Comparison of ENCODE assay signal across 2 cellular contexts in genomic region chr14:68813318-68813838, GRCh38.
TF ChIP-seq lines count a peak whose summit lies in the region.

No MANE protein-coding gene starts in this region.

TF ChIP-seq in H1, 55 proteins besides CTCF, POLR2A, EP300 and RAD21:
- no peak for TF ChIP-seq SAP30 (IDR thresholded peaks at IDR 0.05; ENCODE audit: insufficient read depth, insufficient replicate concordance, low read length)
- TF ChIP-seq ATF3 (IDR thresholded peaks at IDR 0.05; ENCODE audit: insufficient read depth, low read depth, low read length), result no peak
- no peak for TF ChIP-seq KDM1A (IDR thresholded peaks at IDR 0.05; ENCODE audit: borderline replicate concordance, low read length)
- no peak for TF ChIP-seq SP4 (IDR thresholded peaks at IDR 0.05; ENCODE audit: low read length)
- no peak for TF ChIP-seq CTBP2 (IDR thresholded peaks at IDR 0.05; ENCODE audit: borderline replicate concordance, insufficient read depth, insufficient read length, low read length)
- no peak for TF ChIP-seq SP1 (IDR thresholded peaks at IDR 0.05; ENCODE audit: low read depth, low read length)
- TF ChIP-seq ATF2 (IDR thresholded peaks at IDR 0.05; ENCODE audit: low read length), result no peak
- TF ChIP-seq HDAC6 (IDR thresholded peaks at IDR 0.05; ENCODE audit: low read depth, low read length), result no peak
- no peak for TF ChIP-seq BACH1 (IDR thresholded peaks at IDR 0.05; ENCODE audit: low read length)
- TF ChIP-seq EGR1 (IDR thresholded peaks at IDR 0.05; ENCODE audit: borderline replicate concordance, low read depth, low read length), result no peak
- no peak for TF ChIP-seq JUND (IDR thresholded peaks at IDR 0.05; ENCODE audit: low read length)
- TF ChIP-seq TAF7 (optimal IDR thresholded peaks at IDR 0.05; ENCODE audit: borderline replicate concordance, low read depth, low read length), result no peak
- TF ChIP-seq CBX8 (IDR thresholded peaks at IDR 0.05; ENCODE audit: borderline replicate concordance, low read depth, low read length), result no peak
- TF ChIP-seq POU5F1 (IDR thresholded peaks at IDR 0.05; ENCODE audit: low read depth, low read length), result no peak
- no peak for TF ChIP-seq SUZ12 (IDR thresholded peaks at IDR 0.05; ENCODE audit: low read length)
- TF ChIP-seq FOSL1 (IDR thresholded peaks at IDR 0.05; ENCODE audit: insufficient read depth, low read depth, low read length), result no peak
- TF ChIP-seq USF2 (IDR thresholded peaks at IDR 0.05; ENCODE audit: low read length), result no peak
- no peak for TF ChIP-seq E2F6 (IDR thresholded peaks at IDR 0.05)

TF ChIP-seq in HEK293T, 16 proteins besides CTCF, POLR2A, EP300 and RAD21:
- TF ChIP-seq SP1 (IDR thresholded peaks at IDR 0.05) (no peak), SUZ12 (IDR thresholded peaks at IDR 0.05) (no peak), LEF1 (IDR thresholded peaks at IDR 0.05; ENCODE audit: borderline replicate concordance) (no peak), CTBP1 (IDR thresholded peaks at IDR 0.05; ENCODE audit: borderline replicate concordance) (no peak), ELF4 (IDR thresholded peaks at IDR 0.05) (no peak)
